21 cellular contexts compared by ENCODE assay signal in the genomic region with DNA sequence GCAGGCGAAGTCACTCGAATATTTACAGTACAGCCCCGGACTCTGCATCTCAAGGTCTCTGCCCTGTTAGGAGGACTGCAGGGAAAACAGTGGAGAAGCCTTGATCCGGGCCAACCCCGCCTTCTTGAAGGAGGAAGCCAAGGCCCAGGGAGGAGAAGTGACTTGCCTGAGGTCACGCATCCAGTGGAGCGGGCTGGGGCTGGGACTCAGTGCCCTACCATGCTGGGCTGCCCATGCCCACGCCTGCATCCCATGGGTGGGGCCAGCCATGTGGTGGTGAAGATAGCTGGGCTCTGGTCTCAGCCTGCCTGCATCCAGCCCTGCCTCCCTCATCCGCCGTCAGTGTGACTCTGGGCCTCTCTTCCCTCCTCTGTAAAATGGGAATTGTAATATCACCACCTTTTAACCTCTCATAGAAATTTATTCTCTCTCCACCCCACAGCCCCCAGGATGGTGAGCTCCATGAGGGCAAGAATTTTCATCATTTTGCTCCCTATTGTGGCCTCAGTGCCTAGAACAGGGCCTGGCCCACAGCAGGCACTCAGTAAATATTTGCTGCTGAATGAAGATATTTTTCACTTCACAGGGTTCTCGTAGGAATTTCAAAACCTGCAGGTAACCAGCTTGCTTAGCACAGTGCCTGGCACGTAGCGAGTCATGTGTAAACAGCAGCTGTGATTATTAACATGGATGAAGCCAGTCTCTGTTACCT. TPM values are rescaled to one million over a fixed set of nuclear protein-coding genes. Genes with fewer than 3 reads are reported as not detected.
DNase-seq lines count a peak whose midpoint lies in the region; ATAC-seq, FAIRE-seq and TF ChIP-seq lines count a peak whose summit lies in the region.
"Had no signal": no experiment of that assay in that cellular context is flagged by ENCODE, and none has a peak within 500 bp of the region (broad histone marks: within the 10 kb centered on the region; RNA-seq: fewer than 3 reads in every experiment).

No MANE protein-coding gene starts in this region.

- H3K27ac ChIP-seq in osteoblast (ENCODE audit: low read depth, low read length) (no peak overlapping the region), mesendoderm (ENCODE audit: low read depth, low read length) (no peak overlapping the region), HepG2 (ENCODE audit: extremely low read length, insufficient read depth, low read length) (no peak overlapping the region)
- H3K27ac ChIP-seq: A549, SJCRH30 had no signal

- POLR2A ChIA-PET in HepG2 (lab: Yijun Ruan, JAX), result no interaction called here

- TF ChIP-seq EP300 in HepG2 (IDR thresholded peaks at IDR 0.05; ENCODE audit: low read depth in 2 of 2, low read length in 2 of 2) (no peak), HepG2 (CRISPR knock-in tag; IDR thresholded peaks at IDR 0.05; ENCODE audit: borderline replicate concordance) (no peak)

- H2BK5ac ChIP-seq in mesendoderm (ENCODE audit: low read length), result no peak overlapping the region

- TF ChIP-seq RAD21 in HepG2 (CRISPR knock-in tag; IDR thresholded peaks at IDR 0.05), result no peak

- CTCF ChIA-PET in activated CD8-positive, alpha-beta memory T cell treated with anti-CD3 and anti-CD28 coated beads, Interleukin-2, amount 10 ng/mL, durations not matched to agents 7 days and 5 days (lab: Charles Lee), result interaction anchor here (0.7 kb wide), 1 partner anchor 127 kb away, joined by 3 read pairs; no protein-coding TSS in a partner anchor
- CTCF ChIA-PET in HepG2 (lab: Yijun Ruan, JAX; ENCODE audit: low intra/inter-chr PET ratio, low total read pairs), result no interaction called here

- no peak overlapping the region for H3K56ac ChIP-seq in mesendoderm (ENCODE audit: low read length)

- no peaks in the 10 kb centered on the region for H3K9me3 Mint-ChIP-seq in activated CD8-positive, alpha-beta memory T cell treated with anti-CD3 and anti-CD28 coated beads, Interleukin-2, amount 10 ng/mL, durations not matched to agents 7 days and 5 days (ENCODE audit: low read depth)

- H3K23ac ChIP-seq in mesendoderm (ENCODE audit: low read length), result no peak overlapping the region

- no peak overlapping the region for H3K4ac ChIP-seq in mesendoderm (ENCODE audit: low read depth, low read length)

- no peak for FAIRE-seq in HepG2 (lab: Jason Lieb, UNC)
- FAIRE-seq: A549, RCC 7860 had no signal

- no peaks in the 10 kb centered on the region for H3K79me2 ChIP-seq in osteoblast (ENCODE audit: insufficient read depth, low read length)
- H3K79me2 ChIP-seq in mesendoderm (ENCODE audit: control insufficient read depth, insufficient read depth, low read length), result no peaks in the 10 kb centered on the region
- no peaks in the 10 kb centered on the region for H3K79me2 ChIP-seq in HepG2 (ENCODE audit: insufficient read depth, low read length)

- H3K4me2 ChIP-seq in osteoblast (ENCODE audit: insufficient read depth, low read length), result no peak overlapping the region
- H3K4me2 ChIP-seq in mesendoderm (ENCODE audit: low read length), result no peak overlapping the region
- H3K4me2 ChIP-seq in HepG2 (ENCODE audit: low read depth, low read length), result no peak overlapping the region
- H3K4me2 ChIP-seq: A549 had no signal

- no peak overlapping the region for H3K4me3 ChIP-seq in epithelial cell of esophagus (ENCODE audit: low read length)
- no peak overlapping the region for H3K4me3 ChIP-seq in osteoblast (ENCODE audit: insufficient read depth, low read length)
- H3K4me3 ChIP-seq in mesendoderm (ENCODE audit: low read length), result no peak overlapping the region
- no peak overlapping the region for H3K4me3 ChIP-seq in HepG2 (replicated peaks in 1 of 3; ENCODE audit: insufficient read depth in 1 of 3, low read depth in 2 of 3, low read length in 3 of 3)
- H3K4me3 ChIP-seq: A549, SJCRH30 had no signal

- H3K9me3 ChIP-seq in osteoblast (ENCODE audit: low read depth, low read length) (no peaks in the 10 kb centered on the region), HepG2 (ENCODE audit: low read length) (no peaks in the 10 kb centered on the region)
- H3K9me3 ChIP-seq: A549, BE2C, SJCRH30 had no signal

- H3K4me1 ChIP-seq in osteoblast (ENCODE audit: insufficient read depth, low read length), result no peaks in the 10 kb centered on the region
- H3K4me1 ChIP-seq in mesendoderm (ENCODE audit: control insufficient read depth, low read depth, low read length), result no peaks in the 10 kb centered on the region
- H3K4me1 ChIP-seq in HepG2 (ENCODE audit: insufficient read depth, low read length), result no peaks in the 10 kb centered on the region
- H3K4me1 ChIP-seq: A549, BE2C had no signal

- no peak for ATAC-seq in activated CD8-positive, alpha-beta memory T cell treated with anti-CD3 and anti-CD28 coated beads, Interleukin-2, amount 10 ng/mL, durations not matched to agents 7 days and 5 days
- ATAC-seq in HepG2, result no peak
- ATAC-seq: A549 had no signal

- no CpG with 5 or more reads among the region's 13 CpGs for WGBS in mesendoderm (ENCODE audit: extremely low coverage, insufficient coverage, low lambda C conversion rate)
- 36% methylated on average over 11 of the region's 13 CpGs for WGBS in HepG2 (ENCODE audit: low lambda C conversion rate)

- H2BK120ac ChIP-seq in mesendoderm (ENCODE audit: low read depth, low read length), result no peak overlapping the region

- peak; percentile 28 for DNase-seq in activated CD8-positive, alpha-beta memory T cell treated with anti-CD3 and anti-CD28 coated beads, Interleukin-2, amount 10 ng/mL, durations not matched to agents 7 days and 5 days
- no peak for DNase-seq in activated CD8-positive, alpha-beta memory T cell treated with anti-CD3 and anti-CD28 coated beads for 24 hours
- peak; percentile 18 for DNase-seq in epithelial cell of esophagus (ENCODE audit: low read depth)
- peak; percentile 27 for DNase-seq in osteoblast (ENCODE audit: insufficient read length, low spot score, missing footprints)
- no peak for DNase-seq in mesendoderm
- no peak for DNase-seq in HepG2 (ENCODE audit: low spot score)
- DNase-seq in GF-D8 (lab: John Stamatoyannopoulos, UW), result no peak
- DNase-seq: BE2C, EL, MM.1S, NCI-H1048, NCI-H1417 treated with DMSO at 0.1 percent for 48 hours, NCI-H187, NCI-H446 treated with DMSO at 0.1 percent for 48 hours, NCI-H526 treated with DMSO at 0.1 percent for 48 hours, OCI-M1, SJCRH30 had no signal

- H3K27ac Mint-ChIP-seq in activated CD8-positive, alpha-beta memory T cell treated with anti-CD3 and anti-CD28 coated beads, Interleukin-2, amount 10 ng/mL, durations not matched to agents 7 days and 5 days, result no peak overlapping the region

- no peaks in the 10 kb centered on the region for H4K20me1 ChIP-seq in osteoblast (ENCODE audit: insufficient read depth, low read length)
- H4K20me1 ChIP-seq in HepG2 (ENCODE audit: insufficient read depth, low read length), result no peaks in the 10 kb centered on the region; the same call in 1 of the 2 replicates

- no peak for TF ChIP-seq POLR2A in HepG2 (IDR thresholded peaks at IDR 0.05; ENCODE audit: insufficient read depth in 1 of 2, low read depth in 2 of 2, low read length in 2 of 2)

- no peak overlapping the region for H4K8ac ChIP-seq in mesendoderm (ENCODE audit: low read depth, low read length)

- H3K27me3 Mint-ChIP-seq in activated CD8-positive, alpha-beta memory T cell treated with anti-CD3 and anti-CD28 coated beads, Interleukin-2, amount 10 ng/mL, durations not matched to agents 7 days and 5 days, result peaks cover 3% of the 10 kb centered on the region

- H3K4me1 Mint-ChIP-seq in activated CD8-positive, alpha-beta memory T cell treated with anti-CD3 and anti-CD28 coated beads, Interleukin-2, amount 10 ng/mL, durations not matched to agents 7 days and 5 days, result peaks cover 3% of the 10 kb centered on the region

- peaks cover 3% of the 10 kb centered on the region for H3K27me3 ChIP-seq in osteoblast (ENCODE audit: insufficient read depth, low read length)
- no peaks in the 10 kb centered on the region for H3K27me3 ChIP-seq in mesendoderm (ENCODE audit: insufficient read depth, low read length, poor library complexity)
- H3K27me3 ChIP-seq in HepG2 (ENCODE audit: control insufficient read depth in 1 of 2, insufficient read depth in 2 of 2, low read length in 2 of 2), result peaks cover 5 to 22% of the 10 kb centered on the region in 2 experiments; a peak in 4 of 5 replicates
- H3K27me3 ChIP-seq: BE2C, SJCRH30 had no signal

- H2AFZ ChIP-seq in osteoblast (ENCODE audit: low read length), result no peak overlapping the region
- H2AFZ ChIP-seq in HepG2 (ENCODE audit: low read length), result no peak overlapping the region

- TF ChIP-seq CTCF in epithelial cell of esophagus (IDR thresholded peaks at IDR 0.05; ENCODE audit: insufficient read depth, low read depth, low read length, missing control alignments), result no peak
- no peak for TF ChIP-seq CTCF in osteoblast (IDR thresholded peaks at IDR 0.05; ENCODE audit: extremely low read depth, low read depth, low read length)
- TF ChIP-seq CTCF in HepG2 (CRISPR knock-in tag; IDR thresholded peaks at IDR 0.05), result no peak

- no peaks in the 10 kb centered on the region for H3K36me3 Mint-ChIP-seq in activated CD8-positive, alpha-beta memory T cell treated with anti-CD3 and anti-CD28 coated beads, Interleukin-2, amount 10 ng/mL, durations not matched to agents 7 days and 5 days

- H3K18ac ChIP-seq in mesendoderm (ENCODE audit: low read length), result no peak overlapping the region

- intact Hi-C loops in HepG2 (cut with micrococcal nuclease; ENCODE audit: unreplicated experiment), result no loop called here

- H3K36me3 ChIP-seq in osteoblast (ENCODE audit: insufficient read depth, low read length), result no peaks in the 10 kb centered on the region
- no peaks in the 10 kb centered on the region for H3K36me3 ChIP-seq in mesendoderm (ENCODE audit: control insufficient read depth, insufficient read depth, low read length)
- no peaks in the 10 kb centered on the region for H3K36me3 ChIP-seq in HepG2 (replicated peaks in 1 of 2; ENCODE audit: control insufficient read depth in 1 of 2, insufficient read depth in 2 of 2, low read length in 2 of 2)
- H3K36me3 ChIP-seq: BE2C, SJCRH30 had no signal

- no peak overlapping the region for H2AK5ac ChIP-seq in mesendoderm (ENCODE audit: low read length)

- no peaks in the 10 kb centered on the region for H3K79me1 ChIP-seq in mesendoderm (ENCODE audit: low read length)

- in situ Hi-C loops in HepG2 (cut with HindIII; ENCODE audit: extremely low pct_ligation_motif_present, low pct_unique_long_range_greater_than_20kb), result loop anchor here (5.0 to 10.0 kb wide), 2 partner anchors 118 to 370 kb away; no protein-coding TSS in a partner anchor

- no peak overlapping the region for H2BK15ac ChIP-seq in mesendoderm (replicated peaks; ENCODE audit: low read depth)

- no peak overlapping the region for H4K5ac ChIP-seq in mesendoderm (ENCODE audit: low read length)

- H3K9ac ChIP-seq in mesendoderm (ENCODE audit: low read length) (no peak overlapping the region), HepG2 (ENCODE audit: insufficient read depth, low read depth, low read length) (no peak overlapping the region)

- H3K4me3 Mint-ChIP-seq in activated CD8-positive, alpha-beta memory T cell treated with anti-CD3 and anti-CD28 coated beads, Interleukin-2, amount 10 ng/mL, durations not matched to agents 7 days and 5 days, result no peak overlapping the region

- no TSS peak for BruUV-seq in HepG2 (replicated peaks; lab: Mats Ljungman, UMichigan)

RNA-seq across cellular contexts. Expression of a gene that starts 57.3 kb away (rescaled TPM):
- not detected for total RNA-seq in activated CD8-positive, alpha-beta memory T cell treated with anti-CD3 and anti-CD28 coated beads, Interleukin-2, amount 10 ng/mL, durations not matched to agents 7 days and 5 days
- total RNA-seq in osteoblast, result not detected in 2 replicates
- 0.08 TPM for polyA plus RNA-seq in mesendoderm (2013, experiment 1 of 2)
- polyA plus RNA-seq in mesendoderm (2013, experiment 2 of 2), result 0.13 TPM
- total RNA-seq in HepG2 (2016; rRNA removed; fragmentation: Illumina TruSeq; extraction: Trizol), result not detected in 2 replicates
- total RNA-seq in HepG2 (2016; cell fraction: cytosol; rRNA removed; fragmentation: Illumina TruSeq; extraction: Trizol; ENCODE audit: low read depth), result not detected in 2 replicates
- not detected in 2 replicates for total RNA-seq in HepG2 (2016; cell fraction: insoluble cytoplasmic fraction; rRNA removed; fragmentation: Illumina TruSeq; extraction: Trizol)
- total RNA-seq in HepG2 (2016; cell fraction: membrane; rRNA removed; fragmentation: Illumina TruSeq; extraction: Trizol), result not detected in 2 replicates
- total RNA-seq in HepG2 (2016; cell fraction: nucleus; rRNA removed; fragmentation: Illumina TruSeq; extraction: Trizol), result not detected in 2 replicates
- polyA plus RNA-seq in HepG2 (2011; rRNA removed), result not detected in 2 replicates
- not detected in 2 replicates for polyA plus RNA-seq in HepG2 (2011; cell fraction: cytosol; rRNA removed)
- polyA plus RNA-seq in HepG2 (2011; cell fraction: nucleus; rRNA removed), result not detected in 2 replicates
- not detected in 2 replicates for polyA plus RNA-seq in HepG2 (2012)
- not detected in 2 replicates for polyA plus RNA-seq in HepG2 (2016; cell fraction: cytosol; fragmentation: Illumina TruSeq; extraction: Trizol; ENCODE audit: low read depth)
- polyA plus RNA-seq in HepG2 (2016; cell fraction: insoluble cytoplasmic fraction; fragmentation: Illumina TruSeq; extraction: Trizol; ENCODE audit: low read depth), result not detected in 2 replicates
- polyA plus RNA-seq in HepG2 (2016; cell fraction: membrane; fragmentation: Illumina TruSeq; extraction: Trizol; ENCODE audit: low read depth), result not detected in 2 replicates
- not detected in 2 replicates for polyA plus RNA-seq in HepG2 (2016; cell fraction: nucleus; fragmentation: Illumina TruSeq; extraction: Trizol; ENCODE audit: insufficient read depth, low read depth)
- polyA minus RNA-seq in HepG2 (2011; rRNA and poly(A)+ RNA removed; ENCODE audit: low replicate concordance), result 0.84 TPM in 1 of 2 replicates, not detected in the other
- polyA minus RNA-seq in HepG2 (2011; cell fraction: cytosol; rRNA and poly(A)+ RNA removed), result not detected in 2 replicates
- not detected in 2 replicates for polyA minus RNA-seq in HepG2 (2011; cell fraction: nucleus; rRNA and poly(A)+ RNA removed)
- total RNA-seq: H4, LHCN-M2 had no signal
- polyA plus RNA-seq: A549 had no signal

Comparison
In these comparisons a context has a peak if more than half of its experiments do, and no peak if none do; other contexts are left out.
1. DNase-seq: peak in activated CD8-positive, alpha-beta memory T cell treated with anti-CD3 and anti-CD28 coated beads, Interleukin-2, amount 10 ng/mL, durations not matched to agents 7 days and 5 days (single experiment), epithelial cell of esophagus (single experiment) and osteoblast (single experiment); none in activated CD8-positive, alpha-beta memory T cell treated with anti-CD3 and anti-CD28 coated beads for 24 hours (single experiment), mesendoderm (single experiment), HepG2 (single experiment) and GF-D8 (single experiment).